Comparison of ENCODE assay signal across 27 cellular contexts in genomic region chr22:29148826-29149225, GRCh38. TPM values are rescaled to one million over a fixed set of nuclear protein-coding genes. Genes with fewer than 3 reads are reported as not detected.
A peak's percentile ranks its signal among the peaks of the same experiment; 100 is the strongest.
DNase-seq lines count a peak whose midpoint lies in the region; ATAC-seq, FAIRE-seq and TF ChIP-seq lines count a peak whose summit lies in the region.
"Had no signal": no experiment of that assay in that cellular context is flagged by ENCODE, and none has a peak within 500 bp of the region (broad histone marks: within the 10 kb centered on the region; RNA-seq: fewer than 3 reads in every experiment).

No MANE protein-coding gene starts in this region.

- H2AFZ ChIP-seq in H9 (ENCODE audit: low read length) (no peak overlapping the region), K562 (ENCODE audit: low read depth, low read length) (no peak overlapping the region)
- H2AFZ ChIP-seq: GM23338 had no signal

- TF ChIP-seq POLR2A in K562 (conservative IDR thresholded peaks at IDR 0.05) (no peak), sigmoid colon (IDR thresholded peaks at IDR 0.05) (no peak)

- H3K56ac ChIP-seq in H9 (ENCODE audit: insufficient read length, low read depth, low read length), result no peak overlapping the region

- no peak overlapping the region for H2BK5ac ChIP-seq in H9 (ENCODE audit: insufficient read length, low read length)

- TF ChIP-seq EP300 in K562 (IDR thresholded peaks at IDR 0.05; ENCODE audit: low read length) (no peak), sigmoid colon (IDR thresholded peaks at IDR 0.05) (no peak)

- H3K27me3 ChIP-seq in H9 (ENCODE audit: insufficient read depth, low read length) (no peaks in the 10 kb centered on the region), K562 (ENCODE audit: control insufficient read depth in 2 of 2, insufficient read depth in 2 of 2, low read length in 2 of 2) (no peaks in the 10 kb centered on the region), sigmoid colon (no peaks in the 10 kb centered on the region)
- H3K27me3 ChIP-seq: SJCRH30 had no signal

- H4K5ac ChIP-seq in H9 (ENCODE audit: insufficient read length, low read depth, low read length), result no peak overlapping the region

- H4K20me1 ChIP-seq in H9 (ENCODE audit: control insufficient read depth, insufficient read depth, insufficient read length) (no peaks in the 10 kb centered on the region), K562 (replicated peaks; ENCODE audit: control insufficient read depth, insufficient read depth, low read length) (no peaks in the 10 kb centered on the region)

- peaks cover 8% of the 10 kb centered on the region; the same call in 1 of the 2 replicates for H3K4me1 ChIP-seq in H9 (ENCODE audit: insufficient read depth, low read length)
- peaks cover 10 to 34% of the 10 kb centered on the region in 2 experiments for H3K4me1 ChIP-seq in K562 (replicated peaks in 1 of 2; ENCODE audit: control insufficient read depth in 2 of 2, insufficient read depth in 2 of 2, low read length in 2 of 2)
- peaks cover 0 to 14% (median 13%) of the 10 kb centered on the region in 4 donors for H3K4me1 ChIP-seq in sigmoid colon
- H3K4me1 ChIP-seq: A549 had no signal

- H3K4me2 ChIP-seq in H9 (ENCODE audit: insufficient read depth, insufficient read length, low read length) (no peak overlapping the region), K562 (ENCODE audit: insufficient read depth, low read length) (no peak overlapping the region)
- H3K4me2 ChIP-seq: A549, GM23338 had no signal

- no peaks in the 10 kb centered on the region for H3K23me2 ChIP-seq in H9 (ENCODE audit: insufficient read length, low read depth, low read length, poor library complexity, severe bottlenecking)

- H3K79me1 ChIP-seq in H9 (ENCODE audit: insufficient read depth, low read depth, low read length, poor library complexity, severe bottlenecking), result no peaks in the 10 kb centered on the region

- H2AK5ac ChIP-seq in H9 (ENCODE audit: insufficient read length, low read length), result no peak overlapping the region

- FAIRE-seq in K562 (lab: Jason Lieb, UNC), result no peak
- FAIRE-seq: A549, GM18507, RCC 7860 had no signal

- no peak overlapping the region for H3K18ac ChIP-seq in H9 (ENCODE audit: insufficient read length, low read depth, low read length)

- no peak overlapping the region for H3K4ac ChIP-seq in H9 (ENCODE audit: low read depth, low read length)

- H3K4me1 Mint-ChIP-seq in H9, result peaks cover 35 to 51% of the 10 kb centered on the region in 2 experiments

- H3K23ac ChIP-seq in H9 (ENCODE audit: insufficient read length, low read depth, low read length), result no peak overlapping the region

- intact Hi-C loops in K562 (cut with micrococcal nuclease) (no loop called here), sigmoid colon (cut with DNase I) (no loop called here)

- no peak overlapping the region for H2BK15ac ChIP-seq in H9 (ENCODE audit: low read depth, low read length)

- H3K79me2 ChIP-seq in H9 (ENCODE audit: insufficient read depth, low read length) (no peaks in the 10 kb centered on the region), K562 (ENCODE audit: control insufficient read depth, insufficient read depth, low read length) (no peaks in the 10 kb centered on the region)

- H3K4me3 Mint-ChIP-seq in H9, result no peak overlapping the region
- H3K4me3 Mint-ChIP-seq: CD4-positive, alpha-beta T cell; GM23338 had no signal

- BruUV-seq in K562 (replicated peaks; lab: Mats Ljungman, UMichigan), result no TSS peak

- CTCF ChIA-PET in K562 (lab: Yijun Ruan, JAX; ENCODE audit: low intra/inter-chr PET ratio), result no interaction called here

- no peak for TF ChIP-seq RAD21 in K562 (CRISPR knock-in tag; conservative IDR thresholded peaks at IDR 0.05 in 1 of 2, IDR thresholded peaks at IDR 0.05 in 1 of 2)

- no peak for ATAC-seq in K562
- ATAC-seq in HG02798 (IDR thresholded peaks at IDR 0.05; ENCODE audit: poor library complexity, unreplicated experiment), result no peak
- ATAC-seq: A549, GM23338, HCT116, SK-N-SH treated with all-trans-retinoic acid at 6 μM for 48 hours had no signal

- no peaks in the 10 kb centered on the region for H3K9me3 Mint-ChIP-seq in H9
- H3K9me3 Mint-ChIP-seq: CD4-positive, alpha-beta T cell; GM23338 had no signal

- H2BK120ac ChIP-seq in H9 (ENCODE audit: low read depth, low read length, poor library complexity, severe bottlenecking), result no peak overlapping the region

- no peak overlapping the region for H3K27ac Mint-ChIP-seq in H9
- H3K27ac Mint-ChIP-seq: CD4-positive, alpha-beta T cell; GM23338 had no signal

- POLR2A ChIA-PET in K562 (lab: Yijun Ruan, JAX), result interaction anchor here (0.5 to 0.6 kb wide), 2 partner anchors 16 to 111 kb away, joined by 3 to 5 read pairs; no protein-coding TSS in a partner anchor

- no peaks in the 10 kb centered on the region for H3K36me3 Mint-ChIP-seq in H9 (ENCODE audit: insufficient read depth in 1 of 3, low read depth in 3 of 3)

- DNase-seq in H9 (peak; percentile 20), K562 (ENCODE audit: extremely low read depth in 1 of 4, low spot score in 3 of 4) (no peak), iPS-NIHi7 (ENCODE audit: extremely low spot score) (peak; percentile 4), sigmoid colon (peak; percentile 43), T-helper 1 cell (no peak)
- DNase-seq in activated CD4-positive, alpha-beta T cell treated with anti-CD3 and anti-CD28 coated beads for 4 hours, result no peak
- DNase-seq: AML-193, COR-L47, DMS53, Karpas-422, NCI-H1105 treated with DMSO at 0.1 percent for 48 hours, NCI-H146, NCI-H1930, NCI-H446, NCI-H524 treated with DMSO at 0.1 percent for 48 hours, NCI-H774, SJCRH30 had no signal

- H3K27ac ChIP-seq in H9 (ENCODE audit: insufficient read length, low read depth, low read length), result no peak overlapping the region
- no peak overlapping the region for H3K27ac ChIP-seq in K562 (ENCODE audit: extremely low read depth, low read depth, low read length)
- H3K27ac ChIP-seq in sigmoid colon, result no peak overlapping the region
- H3K27ac ChIP-seq: A549; BLaER1 treated with 17β-estradiol and CSF1 and Interleukin-3, amounts not matched to agents 10 nM and 100 nM; HL-60 had no signal

- H4K8ac ChIP-seq in H9 (replicated peaks; ENCODE audit: insufficient read length, low read depth, low read length), result no peak overlapping the region

- no peaks in the 10 kb centered on the region for H3K9me1 ChIP-seq in K562 (ENCODE audit: control insufficient read depth, insufficient read depth, low read length)

- TF ChIP-seq CTCF in H9 (conservative IDR thresholded peaks at IDR 0.05) (no peak), K562 (IDR thresholded peaks at IDR 0.05 in 2 of 3, conservative IDR thresholded peaks at IDR 0.05 in 1 of 3; ENCODE audit: insufficient read depth in 2 of 3, low read depth in 1 of 3, low read length in 3 of 3) (no peak), sigmoid colon (IDR thresholded peaks at IDR 0.05) (no peak)

- no peak overlapping the region for H3T11ph ChIP-seq in H9 (ENCODE audit: low read length)

- WGBS in H9 (ENCODE audit: extremely low coverage, insufficient read length, low lambda C conversion rate), result no CpG with 5 or more reads among the region's 10 CpGs
- WGBS in K562 (ENCODE audit: insufficient coverage, low coverage, missing lambda C conversion rate), result 73% methylated on average over 8 of the region's 10 CpGs
- 94 to 95% methylated on average over 10 of the region's 10 CpGs for WGBS in sigmoid colon, 2 donors

- H3K9me3 ChIP-seq in H9 (ENCODE audit: control insufficient read depth, low read depth, low read length), result no peaks in the 10 kb centered on the region
- H3K9me3 ChIP-seq in K562 (replicated peaks; ENCODE audit: control insufficient read depth, insufficient read depth, low read depth, low read length), result no peaks in the 10 kb centered on the region
- H3K9me3 ChIP-seq in sigmoid colon, result no peaks in the 10 kb centered on the region
- H3K9me3 ChIP-seq: A549; BLaER1 treated with 17β-estradiol and CSF1 and Interleukin-3, amounts not matched to agents 10 nM and 100 nM; SJCRH30 had no signal

- no peak overlapping the region for H2BK12ac ChIP-seq in H9 (ENCODE audit: insufficient read length, low read depth, low read length)

- in situ Hi-C loops in K562 (cut with MboI), result no loop called here

- peaks cover 2% of the 10 kb centered on the region for H3K27me3 Mint-ChIP-seq in H9 (ENCODE audit: low read depth)

- H2BK20ac ChIP-seq in H9 (ENCODE audit: low read depth, low read length, poor library complexity, severe bottlenecking), result no peak overlapping the region

- no peak overlapping the region for H4K91ac ChIP-seq in H9 (ENCODE audit: insufficient read length, low read depth, low read length)

- H3K4me3 ChIP-seq in K562 (no peak overlapping the region), sigmoid colon (no peak overlapping the region)
- H3K4me3 ChIP-seq: A549; BLaER1 treated with 17β-estradiol and CSF1 and Interleukin-3, amounts not matched to agents 10 nM and 100 nM; GM23338; SJCRH30 had no signal

- H3K14ac ChIP-seq in H9 (ENCODE audit: insufficient read depth, low read length), result no peak overlapping the region

- H3K9ac ChIP-seq in H9 (ENCODE audit: extremely low read depth, insufficient read length, low read length), result no peak overlapping the region
- no peak overlapping the region for H3K9ac ChIP-seq in K562 (ENCODE audit: insufficient read depth in 1 of 2, low read depth in 2 of 2, low read length in 2 of 2)
- H3K9ac ChIP-seq: BLaER1 treated with 17β-estradiol and CSF1 and Interleukin-3, amounts not matched to agents 10 nM and 100 nM had no signal

- no peaks in the 10 kb centered on the region; the same call in 2 of the 3 replicates for H3K36me3 ChIP-seq in K562 (ENCODE audit: control insufficient read depth, insufficient read depth, low read length)
- H3K36me3 ChIP-seq in sigmoid colon, result no peaks in the 10 kb centered on the region
- H3K36me3 ChIP-seq: BLaER1 treated with 17β-estradiol and CSF1 and Interleukin-3, amounts not matched to agents 10 nM and 100 nM; SJCRH30 had no signal

RNA-seq across cellular contexts. Expression of gene EMID1, which starts 56.9 kb away (rescaled TPM):
- total RNA-seq in H9 (2021), result 4.5 and 5.4 TPM in 2 replicates
- total RNA-seq in K562 (2011; cell fraction: chromatin; rRNA removed; ENCODE audit: low replicate concordance), result 9.5 and 19.2 TPM in 2 replicates
- 12.4 and 12.8 TPM in 2 replicates for total RNA-seq in K562 (2011; cell fraction: nucleolus; rRNA removed)
- total RNA-seq in K562 (2011; cell fraction: nucleoplasm; rRNA removed), result 11.4 and 13.8 TPM in 2 replicates
- 5.5 and 6.9 TPM in 2 replicates for total RNA-seq in K562 (2014; rRNA removed)
- 0.80 and 0.91 TPM in 2 replicates for total RNA-seq in K562 (2014; rRNA removed; fragmentation: Illumina TruSeq; extraction: Trizol)
- total RNA-seq in K562 (2015; rRNA removed; fragmentation: Illumina TruSeq; extraction: Trizol), result 3.0 TPM in 2 replicates
- 5.7 and 7.2 TPM in 2 replicates for total RNA-seq in K562 (2021)
- 2.7 and 3.0 TPM in 2 replicates for polyA plus RNA-seq in K562 (2011; rRNA removed)
- polyA plus RNA-seq in K562 (2011; cell fraction: cytosol; rRNA removed), result 2.8 and 9.9 TPM in 2 replicates
- polyA plus RNA-seq in K562 (2011; cell fraction: nucleus; rRNA removed), result 4.6 and 10.5 TPM in 2 replicates
- 5.3 and 46.5 TPM in 2 replicates for polyA plus RNA-seq in K562 (2012)
- polyA plus RNA-seq in K562 (2014; fragmentation: Illumina TruSeq; extraction: Trizol), result 1.6 and 2.6 TPM in 2 replicates
- polyA plus RNA-seq in K562 (2014; fragmentation: Nextera tagmentation; extraction: Ambion mirVana), result under 1 TPM; 0.15 to 0.17 TPM
- polyA plus RNA-seq in K562 (2014; rRNA removed), result 4.9 and 6.9 TPM in 2 replicates
- polyA minus RNA-seq in K562 (2011; rRNA and poly(A)+ RNA removed), result 1.1 and 2.6 TPM in 2 replicates
- 1.0 and 2.4 TPM in 2 replicates for polyA minus RNA-seq in K562 (2011; cell fraction: cytosol; rRNA and poly(A)+ RNA removed)
- polyA minus RNA-seq in K562 (2011; cell fraction: nucleus; rRNA and poly(A)+ RNA removed), result 4.3 and 5.3 TPM in 2 replicates
- total RNA-seq in sigmoid colon, result 1 to 10 TPM in 2 of 4 donors, under 1 TPM in 2; 0.27 to 4.7 (median 1.2) TPM
- polyA plus RNA-seq in sigmoid colon, result 1 to 10 TPM; 3.2 to 5.9 (median 3.6) TPM
- total RNA-seq: CD4-positive, alpha-beta T cell had no signal

Comparison
In these comparisons a context has a peak if more than half of its experiments do, and no peak if none do; other contexts are left out.
1. DNase-seq: peak in H9 (single experiment), iPS-NIHi7 (single experiment) and sigmoid colon (single experiment); none in K562 (0 of 4), activated CD4-positive, alpha-beta T cell treated with anti-CD3 and anti-CD28 coated beads for 4 hours (0 of 2) and T-helper 1 cell (0 of 5).